ENCODE assay signal across 1 cellular context in the genomic region with DNA sequence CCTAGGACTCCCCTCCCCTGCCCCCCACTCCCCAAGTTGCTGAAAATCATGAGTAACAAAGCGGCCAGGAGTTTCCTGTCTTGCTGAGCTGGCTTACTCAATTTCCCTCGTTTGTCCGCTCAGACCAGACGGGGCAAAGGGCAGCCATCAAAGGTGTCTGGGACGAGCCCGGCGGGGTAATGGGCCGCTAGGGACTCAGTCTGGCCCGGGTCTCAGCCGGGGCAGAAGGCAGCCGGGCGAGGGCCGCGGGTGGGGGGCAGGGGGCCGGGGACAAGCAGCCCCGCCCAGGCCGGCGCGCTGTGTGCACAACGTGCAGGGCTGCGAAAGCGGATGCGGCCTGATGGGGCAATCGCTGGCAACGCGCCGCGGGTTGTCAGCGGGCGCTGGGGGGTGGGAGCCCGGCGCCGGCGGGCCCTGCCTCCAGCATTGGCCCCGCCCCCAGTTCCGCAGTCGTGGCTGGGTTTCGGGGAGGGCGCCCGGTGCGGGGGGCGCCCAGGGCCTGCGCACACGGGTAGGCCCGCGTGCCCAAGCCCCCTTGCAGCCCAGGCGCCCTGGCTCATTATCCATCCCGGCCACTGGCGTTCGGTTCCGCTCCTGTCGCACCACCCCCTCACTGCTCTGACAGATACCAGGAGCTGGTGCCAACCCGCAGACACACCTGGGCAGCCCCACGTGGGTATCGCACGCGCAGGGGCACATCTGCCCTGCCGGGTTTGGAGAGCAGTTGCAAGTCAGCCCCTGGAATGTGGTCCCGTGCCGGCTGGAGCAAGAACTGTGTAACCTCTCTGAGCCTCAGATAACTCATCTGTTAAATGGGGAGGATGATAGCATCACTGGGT.
TF ChIP-seq lines count a peak whose summit lies in the region.

No MANE protein-coding gene starts in this region.

TF ChIP-seq in WTC11, 78 proteins besides CTCF, POLR2A, EP300 and RAD21 (continued from another document):
- TF ChIP-seq, protein P1, sequence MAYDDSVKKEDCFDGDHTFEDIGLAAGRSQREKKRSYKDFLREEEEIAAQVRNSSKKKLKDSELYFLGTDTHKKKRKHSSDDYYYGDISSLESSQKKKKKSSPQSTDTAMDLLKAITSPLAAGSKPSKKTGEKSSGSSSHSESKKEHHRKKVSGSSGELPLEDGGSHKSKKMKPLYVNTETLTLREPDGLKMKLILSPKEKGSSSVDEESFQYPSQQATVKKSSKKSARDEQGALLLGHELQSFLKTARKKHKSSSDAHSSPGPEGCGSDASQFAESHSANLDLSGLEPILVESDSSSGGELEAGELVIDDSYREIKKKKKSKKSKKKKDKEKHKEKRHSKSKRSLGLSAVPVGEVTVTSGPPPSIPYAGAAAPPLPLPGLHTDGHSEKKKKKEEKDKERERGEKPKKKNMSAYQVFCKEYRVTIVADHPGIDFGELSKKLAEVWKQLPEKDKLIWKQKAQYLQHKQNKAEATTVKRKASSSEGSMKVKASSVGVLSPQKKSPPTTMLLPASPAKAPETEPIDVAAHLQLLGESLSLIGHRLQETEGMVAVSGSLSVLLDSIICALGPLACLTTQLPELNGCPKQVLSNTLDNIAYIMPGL (CRISPR knock-in tag; IDR thresholded peaks at IDR 0.05): peak; percentile 57; the same call in 1 of the 2 replicates
- TF ChIP-seq ZNF671 (CRISPR knock-in tag; IDR thresholded peaks at IDR 0.05) (no peak), FOXP1 (CRISPR knock-in tag; IDR thresholded peaks at IDR 0.05; ENCODE audit: borderline replicate concordance) (no peak), TEAD4 (CRISPR knock-in tag; IDR thresholded peaks at IDR 0.05) (peak; percentile 78)
- TF ChIP-seq, protein P2, sequence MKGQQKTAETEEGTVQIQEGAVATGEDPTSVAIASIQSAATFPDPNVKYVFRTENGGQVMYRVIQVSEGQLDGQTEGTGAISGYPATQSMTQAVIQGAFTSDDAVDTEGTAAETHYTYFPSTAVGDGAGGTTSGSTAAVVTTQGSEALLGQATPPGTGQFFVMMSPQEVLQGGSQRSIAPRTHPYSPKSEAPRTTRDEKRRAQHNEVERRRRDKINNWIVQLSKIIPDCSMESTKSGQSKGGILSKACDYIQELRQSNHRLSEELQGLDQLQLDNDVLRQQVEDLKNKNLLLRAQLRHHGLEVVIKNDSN (CRISPR knock-in tag; IDR thresholded peaks at IDR 0.05): peak; percentile 55; the same call in 1 of the 2 replicates
- TF ChIP-seq, protein P3, sequence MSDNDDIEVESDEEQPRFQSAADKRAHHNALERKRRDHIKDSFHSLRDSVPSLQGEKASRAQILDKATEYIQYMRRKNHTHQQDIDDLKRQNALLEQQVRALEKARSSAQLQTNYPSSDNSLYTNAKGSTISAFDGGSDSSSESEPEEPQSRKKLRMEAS (CRISPR knock-in tag; IDR thresholded peaks at IDR 0.05): peak; percentile 69; the same call in 1 of the 2 replicates
- TF ChIP-seq, protein P4, sequence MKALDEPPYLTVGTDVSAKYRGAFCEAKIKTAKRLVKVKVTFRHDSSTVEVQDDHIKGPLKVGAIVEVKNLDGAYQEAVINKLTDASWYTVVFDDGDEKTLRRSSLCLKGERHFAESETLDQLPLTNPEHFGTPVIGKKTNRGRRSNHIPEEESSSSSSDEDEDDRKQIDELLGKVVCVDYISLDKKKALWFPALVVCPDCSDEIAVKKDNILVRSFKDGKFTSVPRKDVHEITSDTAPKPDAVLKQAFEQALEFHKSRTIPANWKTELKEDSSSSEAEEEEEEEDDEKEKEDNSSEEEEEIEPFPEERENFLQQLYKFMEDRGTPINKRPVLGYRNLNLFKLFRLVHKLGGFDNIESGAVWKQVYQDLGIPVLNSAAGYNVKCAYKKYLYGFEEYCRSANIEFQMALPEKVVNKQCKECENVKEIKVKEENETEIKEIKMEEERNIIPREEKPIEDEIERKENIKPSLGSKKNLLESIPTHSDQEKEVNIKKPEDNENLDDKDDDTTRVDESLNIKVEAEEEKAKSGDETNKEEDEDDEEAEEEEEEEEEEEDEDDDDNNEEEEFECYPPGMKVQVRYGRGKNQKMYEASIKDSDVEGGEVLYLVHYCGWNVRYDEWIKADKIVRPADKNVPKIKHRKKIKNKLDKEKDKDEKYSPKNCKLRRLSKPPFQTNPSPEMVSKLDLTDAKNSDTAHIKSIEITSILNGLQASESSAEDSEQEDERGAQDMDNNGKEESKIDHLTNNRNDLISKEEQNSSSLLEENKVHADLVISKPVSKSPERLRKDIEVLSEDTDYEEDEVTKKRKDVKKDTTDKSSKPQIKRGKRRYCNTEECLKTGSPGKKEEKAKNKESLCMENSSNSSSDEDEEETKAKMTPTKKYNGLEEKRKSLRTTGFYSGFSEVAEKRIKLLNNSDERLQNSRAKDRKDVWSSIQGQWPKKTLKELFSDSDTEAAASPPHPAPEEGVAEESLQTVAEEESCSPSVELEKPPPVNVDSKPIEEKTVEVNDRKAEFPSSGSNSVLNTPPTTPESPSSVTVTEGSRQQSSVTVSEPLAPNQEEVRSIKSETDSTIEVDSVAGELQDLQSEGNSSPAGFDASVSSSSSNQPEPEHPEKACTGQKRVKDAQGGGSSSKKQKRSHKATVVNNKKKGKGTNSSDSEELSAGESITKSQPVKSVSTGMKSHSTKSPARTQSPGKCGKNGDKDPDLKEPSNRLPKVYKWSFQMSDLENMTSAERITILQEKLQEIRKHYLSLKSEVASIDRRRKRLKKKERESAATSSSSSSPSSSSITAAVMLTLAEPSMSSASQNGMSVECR (CRISPR knock-in tag; IDR thresholded peaks at IDR 0.05; ENCODE audit: borderline replicate concordance): no peak
- TF ChIP-seq, protein P5, sequence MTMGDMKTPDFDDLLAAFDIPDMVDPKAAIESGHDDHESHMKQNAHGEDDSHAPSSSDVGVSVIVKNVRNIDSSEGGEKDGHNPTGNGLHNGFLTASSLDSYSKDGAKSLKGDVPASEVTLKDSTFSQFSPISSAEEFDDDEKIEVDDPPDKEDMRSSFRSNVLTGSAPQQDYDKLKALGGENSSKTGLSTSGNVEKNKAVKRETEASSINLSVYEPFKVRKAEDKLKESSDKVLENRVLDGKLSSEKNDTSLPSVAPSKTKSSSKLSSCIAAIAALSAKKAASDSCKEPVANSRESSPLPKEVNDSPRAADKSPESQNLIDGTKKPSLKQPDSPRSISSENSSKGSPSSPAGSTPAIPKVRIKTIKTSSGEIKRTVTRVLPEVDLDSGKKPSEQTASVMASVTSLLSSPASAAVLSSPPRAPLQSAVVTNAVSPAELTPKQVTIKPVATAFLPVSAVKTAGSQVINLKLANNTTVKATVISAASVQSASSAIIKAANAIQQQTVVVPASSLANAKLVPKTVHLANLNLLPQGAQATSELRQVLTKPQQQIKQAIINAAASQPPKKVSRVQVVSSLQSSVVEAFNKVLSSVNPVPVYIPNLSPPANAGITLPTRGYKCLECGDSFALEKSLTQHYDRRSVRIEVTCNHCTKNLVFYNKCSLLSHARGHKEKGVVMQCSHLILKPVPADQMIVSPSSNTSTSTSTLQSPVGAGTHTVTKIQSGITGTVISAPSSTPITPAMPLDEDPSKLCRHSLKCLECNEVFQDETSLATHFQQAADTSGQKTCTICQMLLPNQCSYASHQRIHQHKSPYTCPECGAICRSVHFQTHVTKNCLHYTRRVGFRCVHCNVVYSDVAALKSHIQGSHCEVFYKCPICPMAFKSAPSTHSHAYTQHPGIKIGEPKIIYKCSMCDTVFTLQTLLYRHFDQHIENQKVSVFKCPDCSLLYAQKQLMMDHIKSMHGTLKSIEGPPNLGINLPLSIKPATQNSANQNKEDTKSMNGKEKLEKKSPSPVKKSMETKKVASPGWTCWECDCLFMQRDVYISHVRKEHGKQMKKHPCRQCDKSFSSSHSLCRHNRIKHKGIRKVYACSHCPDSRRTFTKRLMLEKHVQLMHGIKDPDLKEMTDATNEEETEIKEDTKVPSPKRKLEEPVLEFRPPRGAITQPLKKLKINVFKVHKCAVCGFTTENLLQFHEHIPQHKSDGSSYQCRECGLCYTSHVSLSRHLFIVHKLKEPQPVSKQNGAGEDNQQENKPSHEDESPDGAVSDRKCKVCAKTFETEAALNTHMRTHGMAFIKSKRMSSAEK (CRISPR knock-in tag; IDR thresholded peaks at IDR 0.05; ENCODE audit: borderline replicate concordance): no peak
